1 cellular context compared by ENCODE assay signal in the genomic region with DNA sequence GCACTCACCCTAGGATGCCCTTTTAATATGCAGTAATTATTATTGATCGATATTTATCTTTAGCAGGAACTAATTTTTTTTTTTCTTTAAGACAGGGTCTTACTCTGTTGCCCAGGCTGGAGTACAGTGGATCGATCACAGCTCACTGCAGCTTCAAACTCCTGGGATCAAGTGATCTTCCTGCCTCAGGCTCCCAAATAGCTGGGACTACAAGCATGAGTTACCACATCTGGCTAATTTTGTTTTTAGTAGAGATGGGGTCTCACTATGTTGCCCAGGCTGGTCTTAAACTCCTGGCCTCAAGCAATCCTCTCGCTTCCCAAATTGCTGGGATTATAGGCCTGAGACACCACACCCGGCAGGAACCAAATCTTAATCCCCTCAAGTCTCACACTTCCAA.
TF ChIP-seq lines count a peak whose summit lies in the region.

No MANE protein-coding gene starts in this region.

TF ChIP-seq in HEK293, 187 proteins besides CTCF, POLR2A, EP300 and RAD21 (continued from another document):
- TF ChIP-seq, protein P1, sequence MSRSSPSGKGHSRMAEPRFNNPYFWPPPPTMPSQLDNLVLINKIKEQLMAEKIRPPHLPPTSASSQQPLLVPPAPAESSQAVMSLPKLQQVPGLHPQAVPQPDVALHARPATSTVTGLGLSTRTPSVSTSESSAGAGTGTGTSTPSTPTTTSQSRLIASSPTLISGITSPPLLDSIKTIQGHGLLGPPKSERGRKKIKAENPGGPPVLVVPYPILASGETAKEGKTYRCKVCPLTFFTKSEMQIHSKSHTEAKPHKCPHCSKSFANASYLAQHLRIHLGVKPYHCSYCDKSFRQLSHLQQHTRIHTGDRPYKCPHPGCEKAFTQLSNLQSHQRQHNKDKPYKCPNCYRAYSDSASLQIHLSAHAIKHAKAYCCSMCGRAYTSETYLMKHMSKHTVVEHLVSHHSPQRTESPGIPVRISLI (tag by site-specific recombination; IDR thresholded peaks at IDR 0.05): no peak
- peak; percentile 85; the same call in 1 of the 2 replicates for TF ChIP-seq ZNF121 (tag by site-specific recombination; IDR thresholded peaks at IDR 0.05)
